In the genomic region with DNA sequence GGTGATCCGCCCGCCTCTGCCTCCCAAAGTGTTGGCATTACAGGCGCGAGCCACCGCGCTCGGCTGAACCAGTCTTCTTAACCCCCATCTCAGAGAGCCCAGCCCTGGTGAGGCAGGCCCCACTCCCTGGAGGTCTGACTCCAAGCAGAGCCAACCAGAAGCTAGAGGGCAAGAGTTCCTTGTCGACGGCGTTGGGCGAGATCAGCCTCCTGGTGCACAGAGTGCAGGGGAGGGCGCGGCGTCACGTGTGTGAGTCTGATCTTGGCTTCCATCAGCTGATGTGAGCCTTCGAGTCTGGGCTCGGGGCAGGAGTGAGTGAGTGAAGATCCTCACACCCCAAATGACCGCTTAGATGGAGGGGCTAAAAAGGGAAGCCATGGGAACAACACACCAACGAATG, we compare ENCODE assay signal across 18 cellular contexts. TPM values are rescaled to one million over a fixed set of nuclear protein-coding genes. Genes with fewer than 3 reads are reported as not detected.
"Had no signal": no experiment of that assay in that cellular context is flagged by ENCODE, and none has a peak within 500 bp of the region (broad histone marks: within the 10 kb centered on the region; RNA-seq: fewer than 3 reads in every experiment).

No MANE protein-coding gene starts in this region.

- H3K4me3 ChIP-seq: adrenal gland, pancreas, sigmoid colon, thoracic aorta had no signal

- H3K9me3 ChIP-seq: adrenal gland, pancreas had no signal

- H3K36me3 ChIP-seq: adrenal gland, pancreas, sigmoid colon, thoracic aorta, WERI-Rb-1 had no signal

- H3K27ac ChIP-seq: adrenal gland, foreskin keratinocyte, pancreas, thoracic aorta, WERI-Rb-1 had no signal

- FAIRE-seq: bronchial epithelial cell, endothelial cell of umbilical vein, pancreas had no signal

- H3K27me3 ChIP-seq: foreskin keratinocyte, pancreas had no signal

- H3K4me1 ChIP-seq: adrenal gland, foreskin keratinocyte, pancreas had no signal

- ATAC-seq: activated T-cell treated with anti-CD3 and anti-CD28 coated beads, Interleukin-2, amount 50 U/mL, for 72 hours; foreskin keratinocyte; left colon; pancreas; stimulated activated memory B cell treated with anti-CD40 and anti-IgM and Interleukin-4, amounts not matched to agents 10 μg/mL and 1 μg/mL and 100 μg/mL, for 72 hours had no signal

- DNase-seq: activated CD4-positive, alpha-beta T cell treated with anti-CD3 and anti-CD28 coated beads for 1 hour; activated effector memory CD4-positive, alpha-beta T cell treated with anti-CD3 and anti-CD28 coated beads, Interleukin-2, amount 50 U/mL, for 16 hours; activated naive CD4-positive, alpha-beta T cell treated with anti-CD3 and anti-CD28 coated beads, Interleukin-2, amount 50 U/mL, for 16 hours; activated T-cell treated with anti-CD3 and anti-CD28 coated beads, Interleukin-2, amount 50 U/mL, for 72 hours; adrenal gland; effector memory CD4-positive, alpha-beta T cell; foreskin keratinocyte; islet precursor cell; left colon; midbrain; pancreas; sigmoid colon; stimulated activated CD4-positive, alpha-beta T cell treated with anti-CD3 and anti-CD28 coated beads, Interleukin-4, amount 100 ng/mL, for 4 hours; WERI-Rb-1 had no signal

RNA-seq across cellular contexts. Expression of a gene that starts 28.8 kb away (rescaled TPM):
- total RNA-seq: bronchial epithelial cell, endothelial cell of umbilical vein, foreskin keratinocyte had no signal
- polyA plus RNA-seq: foreskin keratinocyte had no signal
